15 cellular contexts compared by ENCODE assay signal in the genomic region with DNA sequence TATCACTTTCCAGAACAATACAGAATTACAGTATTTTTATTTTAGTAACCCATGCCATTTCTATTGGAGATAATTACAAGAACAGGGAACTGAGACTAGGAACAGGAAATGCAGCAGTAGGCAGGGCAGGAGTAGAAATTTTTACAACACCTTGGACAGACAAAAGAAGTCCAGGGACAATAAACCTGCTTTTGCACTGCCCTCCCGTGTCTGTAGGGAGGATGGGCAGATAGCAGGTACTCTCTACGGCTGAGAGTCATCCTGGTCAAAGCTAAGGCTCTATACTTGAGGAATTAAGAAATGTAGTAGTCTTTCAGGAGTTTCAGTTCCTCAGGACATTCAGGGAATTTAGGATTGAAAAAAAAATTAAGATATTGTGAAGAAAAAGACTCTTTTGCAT.
DNase-seq lines count a peak whose midpoint lies in the region; ATAC-seq, FAIRE-seq and TF ChIP-seq lines count a peak whose summit lies in the region.
"Had no signal": no experiment of that assay in that cellular context is flagged by ENCODE, and none has a peak within 500 bp of the region (broad histone marks: within the 10 kb centered on the region; RNA-seq: fewer than 3 reads in every experiment).

No MANE protein-coding gene starts in this region.

- H3K27ac ChIP-seq in VCaP (no peak overlapping the region), HepG2 (ENCODE audit: extremely low read length, insufficient read depth, low read length) (no peak overlapping the region), osteoblast (ENCODE audit: low read depth, low read length) (no peak overlapping the region)
- H3K27ac ChIP-seq: SJSA1 had no signal

- DNase-seq in H7 (peak; percentile 36), NCI-H1417 treated with DMSO at 0.1 percent for 48 hours (lab: John Stamatoyannopoulos, UW) (peak; percentile 19), HepG2 (ENCODE audit: low spot score) (peak; percentile 3), DMS 273 (lab: John Stamatoyannopoulos, UW; ENCODE audit: unreplicated experiment) (no peak), osteoblast (ENCODE audit: insufficient read length, low spot score, missing footprints) (no peak)
- no peak for DNase-seq in activated CD8-positive, alpha-beta memory T cell treated with anti-CD3 and anti-CD28 coated beads for 24 hours
- no peak for DNase-seq in stimulated activated naive CD4-positive, alpha-beta T cell treated with Interleukin-2 at 50 U/mL for 16 hours (lab: John Stamatoyannopoulos, UW)
- DNase-seq: CD4-positive, alpha-beta T cell; HFFc6; kidney glomerular epithelial cell; NCI-H187; nephron progenitor cell had no signal

- CTCF ChIA-PET in HepG2 (lab: Yijun Ruan, JAX; ENCODE audit: low intra/inter-chr PET ratio, low total read pairs), result interaction anchor here (1.2 kb wide), 1 partner anchor 278 kb away, joined by 4 read pairs; no protein-coding TSS in a partner anchor

- POLR2A ChIA-PET in HepG2 (lab: Yijun Ruan, JAX), result no interaction called here

- H4K20me1 ChIP-seq in HepG2 (ENCODE audit: insufficient read depth, low read length), result no peaks in the 10 kb centered on the region
- no peaks in the 10 kb centered on the region for H4K20me1 ChIP-seq in osteoblast (ENCODE audit: insufficient read depth, low read length)

- H3K27me3 ChIP-seq in H7 (ENCODE audit: control insufficient read depth, insufficient read depth, low read length) (no peaks in the 10 kb centered on the region), HepG2 (ENCODE audit: control insufficient read depth in 1 of 2, insufficient read depth in 2 of 2, low read length in 2 of 2) (peaks cover 0 to 13% of the 10 kb centered on the region in 2 experiments; a peak in 3 of 5 replicates), osteoblast (ENCODE audit: insufficient read depth, low read length) (no peaks in the 10 kb centered on the region)

- H3K4me1 ChIP-seq in HepG2 (ENCODE audit: insufficient read depth, low read length) (no peaks in the 10 kb centered on the region), osteoblast (ENCODE audit: insufficient read depth, low read length) (no peaks in the 10 kb centered on the region)
- H3K4me1 ChIP-seq: SJSA1 had no signal

- H3K36me3 ChIP-seq in H7 (replicated peaks; ENCODE audit: control insufficient read depth, insufficient read depth, low read length), result no peaks in the 10 kb centered on the region
- H3K36me3 ChIP-seq in HepG2 (replicated peaks in 1 of 2; ENCODE audit: control insufficient read depth in 1 of 2, insufficient read depth in 2 of 2, low read length in 2 of 2), result no peaks in the 10 kb centered on the region
- no peaks in the 10 kb centered on the region for H3K36me3 ChIP-seq in osteoblast (ENCODE audit: insufficient read depth, low read length)
- H3K36me3 ChIP-seq: SJSA1 had no signal

- TF ChIP-seq CTCF in VCaP (conservative IDR thresholded peaks at IDR 0.05) (peak; percentile 69), HepG2 (CRISPR knock-in tag; IDR thresholded peaks at IDR 0.05) (peak; percentile 33; the same call in 1 of the 2 replicates), osteoblast (IDR thresholded peaks at IDR 0.05; ENCODE audit: extremely low read depth, low read depth, low read length) (no peak)

- 0% methylated on average over 2 of the region's 2 CpGs for WGBS in HepG2 (ENCODE audit: low lambda C conversion rate)

- no peak for TF ChIP-seq RAD21 in HepG2 (CRISPR knock-in tag; IDR thresholded peaks at IDR 0.05)

- intact Hi-C loops in HepG2 (cut with micrococcal nuclease; ENCODE audit: unreplicated experiment), result no loop called here

- FAIRE-seq in HepG2 (lab: Jason Lieb, UNC), result no peak
- FAIRE-seq: GM19239 had no signal

- H3K79me2 ChIP-seq in HepG2 (ENCODE audit: insufficient read depth, low read length) (no peaks in the 10 kb centered on the region), osteoblast (ENCODE audit: insufficient read depth, low read length) (no peaks in the 10 kb centered on the region)

- H2AFZ ChIP-seq in HepG2 (ENCODE audit: low read length) (no peak overlapping the region), osteoblast (ENCODE audit: low read length) (no peak overlapping the region)

- H3K9ac ChIP-seq in HepG2 (ENCODE audit: insufficient read depth, low read depth, low read length), result no peak overlapping the region

- H3K4me3 ChIP-seq in H7 (ENCODE audit: insufficient read depth, low read depth, low read length) (no peak overlapping the region), HepG2 (replicated peaks in 1 of 3; ENCODE audit: insufficient read depth in 1 of 3, low read depth in 2 of 3, low read length in 3 of 3) (no peak overlapping the region), osteoblast (ENCODE audit: insufficient read depth, low read length) (no peak overlapping the region)
- H3K4me3 ChIP-seq: SJSA1 had no signal

- ATAC-seq in HepG2, result peak; percentile 57; the same call in 2 of the 3 replicates

- no peak for TF ChIP-seq POLR2A in HepG2 (IDR thresholded peaks at IDR 0.05; ENCODE audit: insufficient read depth in 1 of 2, low read depth in 2 of 2, low read length in 2 of 2)

- TF ChIP-seq EP300 in HepG2 (IDR thresholded peaks at IDR 0.05; ENCODE audit: low read depth in 2 of 2, low read length in 2 of 2) (no peak), HepG2 (CRISPR knock-in tag; IDR thresholded peaks at IDR 0.05; ENCODE audit: borderline replicate concordance) (no peak)

- BruUV-seq in HepG2 (replicated peaks; lab: Mats Ljungman, UMichigan), result no TSS peak

- in situ Hi-C loops in HepG2 (cut with HindIII; ENCODE audit: extremely low pct_ligation_motif_present, low pct_unique_long_range_greater_than_20kb), result no loop called here

- H3K9me3 ChIP-seq in HepG2 (ENCODE audit: low read length) (no peaks in the 10 kb centered on the region), osteoblast (ENCODE audit: low read depth, low read length) (no peaks in the 10 kb centered on the region)
- H3K9me3 ChIP-seq: SJSA1 had no signal

- H3K4me2 ChIP-seq in HepG2 (ENCODE audit: low read depth, low read length), result no peak overlapping the region
- H3K4me2 ChIP-seq in osteoblast (ENCODE audit: insufficient read depth, low read length), result no peak overlapping the region

TF ChIP-seq in HepG2, 621 proteins besides CTCF, POLR2A, EP300 and RAD21:
- TF ChIP-seq SMC3 (IDR thresholded peaks at IDR 0.05; ENCODE audit: low read length) (peak; percentile 21; the same call in 1 of the 2 replicates), STAG1 (CRISPR knock-in tag; IDR thresholded peaks at IDR 0.05) (peak; percentile 49)
- TF ChIP-seq, protein P1, sequence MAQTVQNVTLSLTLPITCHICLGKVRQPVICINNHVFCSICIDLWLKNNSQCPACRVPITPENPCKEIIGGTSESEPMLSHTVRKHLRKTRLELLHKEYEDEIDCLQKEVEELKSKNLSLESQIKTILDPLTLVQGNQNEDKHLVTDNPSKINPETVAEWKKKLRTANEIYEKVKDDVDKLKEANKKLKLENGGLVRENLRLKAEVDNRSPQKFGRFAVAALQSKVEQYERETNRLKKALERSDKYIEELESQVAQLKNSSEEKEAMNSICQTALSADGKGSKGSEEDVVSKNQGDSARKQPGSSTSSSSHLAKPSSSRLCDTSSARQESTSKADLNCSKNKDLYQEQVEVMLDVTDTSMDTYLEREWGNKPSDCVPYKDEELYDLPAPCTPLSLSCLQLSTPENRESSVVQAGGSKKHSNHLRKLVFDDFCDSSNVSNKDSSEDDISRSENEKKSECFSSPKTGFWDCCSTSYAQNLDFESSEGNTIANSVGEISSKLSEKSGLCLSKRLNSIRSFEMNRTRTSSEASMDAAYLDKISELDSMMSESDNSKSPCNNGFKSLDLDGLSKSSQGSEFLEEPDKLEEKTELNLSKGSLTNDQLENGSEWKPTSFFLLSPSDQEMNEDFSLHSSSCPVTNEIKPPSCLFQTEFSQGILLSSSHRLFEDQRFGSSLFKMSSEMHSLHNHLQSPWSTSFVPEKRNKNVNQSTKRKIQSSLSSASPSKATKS (CRISPR knock-in tag; IDR thresholded peaks at IDR 0.05), result no peak

Comparison
In these comparisons a context has a peak if more than half of its experiments do, and no peak if none do; other contexts are left out.
1. DNase-seq: peak in H7 (single experiment), NCI-H1417 treated with DMSO at 0.1 percent for 48 hours (single experiment) and HepG2 (single experiment); none in activated CD8-positive, alpha-beta memory T cell treated with anti-CD3 and anti-CD28 coated beads for 24 hours (single experiment), stimulated activated naive CD4-positive, alpha-beta T cell treated with Interleukin-2 at 50 U/mL for 16 hours (single experiment), DMS 273 (single experiment) and osteoblast (single experiment).